In genomic region chr3:114796796-114797195, GRCh38 we compare ENCODE assay signal across 23 cellular contexts.
"Had no signal": no experiment of that assay in that cellular context is flagged by ENCODE, and none has a peak within 500 bp of the region (broad histone marks: within the 10 kb centered on the region; RNA-seq: fewer than 3 reads in every experiment).

No MANE protein-coding gene starts in this region.

- H3K4me3 ChIP-seq: SJSA1, SK-N-MC had no signal

- FAIRE-seq: HTR-8/SVneo, RCC 7860 had no signal

- H3K36me3 ChIP-seq: SJSA1 had no signal

- H3K27ac Mint-ChIP-seq: IgD-negative memory B cell had no signal

- H3K27me3 ChIP-seq: SJSA1 had no signal

- H3K27ac ChIP-seq: HL-60, SJSA1, SK-N-MC had no signal

- H3K4me1 ChIP-seq: SJSA1 had no signal

- DNase-seq: KBM-7, MV-4-11, NCI-H1048, NCI-H1105, NCI-H1417, NCI-H146, NCI-H1694 treated with DMSO at 0.1 percent for 48 hours, NCI-H1930, NCI-H2081, NCI-H2107, NCI-H2227 treated with DMSO at 0.1 percent for 48 hours, NCI-H524, NCI-H526 treated with DMSO at 0.1 percent for 48 hours, NCI-H774, Right ventricle myocardium superior, RPMI8226, SIG-M5 had no signal
